2 cellular contexts compared by ENCODE assay signal in genomic region chr13:39787086-39787487, GRCh38.
TF ChIP-seq lines count a peak whose summit lies in the region.

No MANE protein-coding gene starts in this region.

TF ChIP-seq in SK-N-SH treated with all-trans-retinoic acid at 6 μM for 48 hours, 23 proteins besides CTCF, POLR2A, EP300 and RAD21:
- no peak for TF ChIP-seq POU6F1 (CRISPR knock-in tag; IDR thresholded peaks at IDR 0.05; ENCODE audit: borderline replicate concordance, low read depth)
- TF ChIP-seq CSRNP3 (CRISPR knock-in tag; IDR thresholded peaks at IDR 0.05), result no peak
- TF ChIP-seq CREB5 (CRISPR knock-in tag; IDR thresholded peaks at IDR 0.05; ENCODE audit: low read depth), result no peak
- TF ChIP-seq ZC3H10 (CRISPR knock-in tag; IDR thresholded peaks at IDR 0.05), result no peak
- no peak for TF ChIP-seq ZFP30 (CRISPR knock-in tag; IDR thresholded peaks at IDR 0.05)
- no peak for TF ChIP-seq ZNF565 (CRISPR knock-in tag; conservative IDR thresholded peaks at IDR 0.05; ENCODE audit: low read depth)
- TF ChIP-seq PATZ1 (CRISPR knock-in tag; IDR thresholded peaks at IDR 0.05; ENCODE audit: borderline replicate concordance), result no peak
- TF ChIP-seq BACH2 (CRISPR knock-in tag; IDR thresholded peaks at IDR 0.05; ENCODE audit: borderline replicate concordance), result no peak
- TF ChIP-seq OSR1 (CRISPR knock-in tag; IDR thresholded peaks at IDR 0.05), result no peak
- TF ChIP-seq ZNF8 (CRISPR knock-in tag; IDR thresholded peaks at IDR 0.05), result no peak
- no peak for TF ChIP-seq ESRRG (CRISPR knock-in tag; IDR thresholded peaks at IDR 0.05)

TF ChIP-seq in SK-N-SH, 30 proteins besides CTCF, POLR2A, EP300 and RAD21 (continued from another document):
- no peak for TF ChIP-seq ELF1 (IDR thresholded peaks at IDR 0.05)
- TF ChIP-seq PBX3 (IDR thresholded peaks at IDR 0.05), result no peak
- TF ChIP-seq POLR2AphosphoS5 (IDR thresholded peaks at IDR 0.05; ENCODE audit: low read depth, low read length), result no peak
- no peak for TF ChIP-seq USF2 (IDR thresholded peaks at IDR 0.05; ENCODE audit: borderline replicate concordance, low read depth, low read length)
- no peak for TF ChIP-seq NRF1 (IDR thresholded peaks at IDR 0.05; ENCODE audit: low read depth, low read length)
- TF ChIP-seq IRF3 (IDR thresholded peaks at IDR 0.05; ENCODE audit: low read depth, low read length), result no peak
- TF ChIP-seq CHD2 (IDR thresholded peaks at IDR 0.05; ENCODE audit: low read length, partially characterized antibody), result no peak
- TF ChIP-seq RCOR1 (IDR thresholded peaks at IDR 0.05; ENCODE audit: low read length), result no peak
- no peak for TF ChIP-seq JUND (IDR thresholded peaks at IDR 0.05)
- TF ChIP-seq YY1 (IDR thresholded peaks at IDR 0.05; ENCODE audit: low read depth), result no peak
